ENCODE assay signal across 17 cellular contexts in genomic region chr14:24607081-24607480, GRCh38. TPM values are rescaled to one million over a fixed set of nuclear protein-coding genes. Genes with fewer than 3 reads are reported as not detected.
DNase-seq lines count a peak whose midpoint lies in the region; ATAC-seq lines count a peak whose summit lies in the region.
"Had no signal": no experiment of that assay in that cellular context is flagged by ENCODE, and none has a peak within 500 bp of the region (broad histone marks: within the 10 kb centered on the region; RNA-seq: fewer than 3 reads in every experiment).

No MANE protein-coding gene starts in this region.

- peaks cover 3 to 10% (median 9%) of the 10 kb centered on the region in 3 donors for H3K27me3 Mint-ChIP-seq in immature natural killer cell (ENCODE audit: low read depth in 3 of 3)

- peak; percentile 61 for DNase-seq in GF-D8 (lab: John Stamatoyannopoulos, UW)
- DNase-seq in NOMO-1 treated with dmso at 0.1 percent for 144 hours (lab: John Stamatoyannopoulos, UW; ENCODE audit: unreplicated experiment): peak; percentile 1
- peak in 2 of 3 donors; percentile 58 to 60 for DNase-seq in immature natural killer cell
- DNase-seq in mesenteric fat pad (ENCODE audit: low spot score): no peak
- DNase-seq: heart right ventricle, KBM-7, NCI-H187, NCI-H510A, retina, T1000 had no signal

- H3K4me3 Mint-ChIP-seq in immature natural killer cell: peak overlapping the region; percentile 92 to 98 (median 95)

- peak overlapping the region in 9 of 11 experiments; percentile 10 to 38 (median 25); a peak in 10 of 22 replicates for H3K4me2 ChIP-seq in BLaER1 treated with 17β-estradiol and CSF1 and Interleukin-3, amounts not matched to agents 10 nM and 100 nM

- no peaks in the 10 kb centered on the region for H4K20me1 ChIP-seq in BLaER1 treated with 17β-estradiol and CSF1 and Interleukin-3, amounts not matched to agents 10 nM and 100 nM

- H3K27ac Mint-ChIP-seq in immature natural killer cell: peak overlapping the region; percentile 93 to 100 (median 98)

- H3K4me1 ChIP-seq in BLaER1 treated with 17β-estradiol and CSF1 and Interleukin-3, amounts not matched to agents 10 nM and 100 nM: peaks cover 6 to 21% (median 15%) of the 10 kb centered on the region in 10 experiments; a peak in 16 of 20 replicates
- H3K4me1 ChIP-seq: ascending aorta had no signal

- H3K4me1 Mint-ChIP-seq in immature natural killer cell: peaks cover 72 to 74% of the 10 kb centered on the region in 2 donors

- no peaks in the 10 kb centered on the region for H3K27me3 ChIP-seq in BLaER1 treated with 17β-estradiol and CSF1 and Interleukin-3, amounts not matched to agents 10 nM and 100 nM
- H3K27me3 ChIP-seq: ascending aorta, heart right ventricle had no signal

- peak overlapping the region in 3 of 11 experiments; percentile 2 to 22 (median 6); a peak in 1 of 22 replicates for H3K27ac ChIP-seq in BLaER1 treated with 17β-estradiol and CSF1 and Interleukin-3, amounts not matched to agents 10 nM and 100 nM
- H3K27ac ChIP-seq: ascending aorta had no signal

- ATAC-seq in GM19328 (IDR thresholded peaks at IDR 0.05; ENCODE audit: unreplicated experiment) (no peak), HG03159 (IDR thresholded peaks at IDR 0.05; ENCODE audit: unreplicated experiment) (no peak), GM21423 (IDR thresholded peaks at IDR 0.05; ENCODE audit: unreplicated experiment) (no peak)
- ATAC-seq: esophagus mucosa had no signal

- H3K9me3 ChIP-seq in BLaER1 treated with 17β-estradiol and CSF1 and Interleukin-3, amounts not matched to agents 10 nM and 100 nM (replicated peaks in 1 of 11): peaks cover 2 to 8% (median 4%) of the 10 kb centered on the region in 11 experiments; a peak in 17 of 22 replicates
- H3K9me3 ChIP-seq: ascending aorta had no signal

- H3K9ac ChIP-seq in BLaER1 treated with 17β-estradiol and CSF1 and Interleukin-3, amounts not matched to agents 10 nM and 100 nM: no peak overlapping the region

- H3K36me3 ChIP-seq in BLaER1 treated with 17β-estradiol and CSF1 and Interleukin-3, amounts not matched to agents 10 nM and 100 nM: no peaks in the 10 kb centered on the region
- H3K36me3 ChIP-seq: ascending aorta, heart right ventricle had no signal

- no peaks in the 10 kb centered on the region for H3K9me3 Mint-ChIP-seq in immature natural killer cell

- no peak overlapping the region for H3K4me3 ChIP-seq in BLaER1 treated with 17β-estradiol and CSF1 and Interleukin-3, amounts not matched to agents 10 nM and 100 nM
- H3K4me3 ChIP-seq: ascending aorta had no signal

- peaks cover 16 to 25% (median 19%) of the 10 kb centered on the region in 3 donors for H3K36me3 Mint-ChIP-seq in immature natural killer cell

RNA-seq across cellular contexts. Expression of gene GZMH, which starts 2.4 kb away (rescaled TPM):
- polyA plus RNA-seq in immature natural killer cell: 1,000 to 10,000 TPM in 2 of 3 donors, 100 to 1,000 TPM in 1; 981 to 1,459 (median 1,297) TPM
- total RNA-seq in mesenteric fat pad: not detected
- total RNA-seq: esophagus mucosa had no signal
- polyA plus RNA-seq: BJ had no signal

RNA-seq across cellular contexts. Expression of gene GZMB, which starts 26.9 kb away (rescaled TPM):
- 1,000 to 10,000 TPM; 2,800 to 4,930 (median 2,869) TPM for polyA plus RNA-seq in immature natural killer cell
- 2.0 TPM for total RNA-seq in mesenteric fat pad
- total RNA-seq: ascending aorta had no signal
- polyA plus RNA-seq: BJ had no signal

RNA-seq across cellular contexts. Expression of gene CTSG, which starts 31.0 kb away (rescaled TPM):
- under 1 TPM in 1 of 3 donors, not detected in 2; 0.24 TPM for polyA plus RNA-seq in immature natural killer cell
- total RNA-seq in mesenteric fat pad: 6.3 TPM
- total RNA-seq: ascending aorta, esophagus mucosa had no signal
- polyA plus RNA-seq: BJ had no signal
